In genomic region chrX:87033115-87033514, GRCh38 we compare ENCODE assay signal across 6 cellular contexts.
DNase-seq lines count a peak whose midpoint lies in the region; ATAC-seq, FAIRE-seq and TF ChIP-seq lines count a peak whose summit lies in the region.
"Not testable (repeated sequence)": the region's sequence is repeated elsewhere in the genome, so short reads cannot be mapped to it uniquely, and the experiment has no call there.

No MANE protein-coding gene starts in this region.

- not testable (repeated sequence) for H3K9me3 ChIP-seq in right cardiac atrium (ENCODE audit: control insufficient read depth, low read length); kidney (ENCODE audit: control insufficient read depth in 1 of 2, low read length in 2 of 2)
- H3K9me3 ChIP-seq in spleen: peaks cover 0 to 19% (median 0%) of the 10 kb centered on the region in 8 donors

- not testable (repeated sequence) for ATAC-seq in Right ventricle myocardium inferior, right cardiac atrium

- H3K4me1 ChIP-seq in right cardiac atrium (ENCODE audit: control insufficient read depth, insufficient read depth, low read length); kidney (ENCODE audit: control insufficient read depth in 1 of 2, insufficient read depth in 1 of 2, low read depth in 1 of 2, low read length in 2 of 2); spleen: not testable (repeated sequence)

- H3K27ac Mint-ChIP-seq in chondrocyte (ENCODE audit: unreplicated experiment): not testable (repeated sequence)

- TF ChIP-seq POLR2A in spleen (IDR thresholded peaks at IDR 0.05): not testable (repeated sequence)

- H3K4me1 Mint-ChIP-seq in chondrocyte (ENCODE audit: low read depth): not testable (repeated sequence)

- not testable (repeated sequence) for H3K27ac ChIP-seq in right cardiac atrium (ENCODE audit: low read length); kidney (ENCODE audit: low read depth in 2 of 2, low read length in 2 of 2); spleen

- 95% methylated on average over 25 of the region's 25 CpGs for WGBS in right cardiac atrium
- 92 to 95% (median 93%) methylated on average over 3 to 25 of the region's 25 CpGs for WGBS in spleen, 5 donors

- H3K27me3 ChIP-seq in right cardiac atrium (ENCODE audit: control insufficient read depth, insufficient read depth); spleen (replicated peaks in 1 of 7): not testable (repeated sequence)

- intact Hi-C loops in Right ventricle myocardium inferior (cut with DNase I); right cardiac atrium (cut with DNase I); kidney (cut with DNase I); spleen (cut with DNase I; ENCODE audit: low total_unique reads): not testable (repeated sequence)

- H3K4me3 ChIP-seq in right cardiac atrium (ENCODE audit: low read length); kidney (ENCODE audit: low read length in 2 of 2); spleen: not testable (repeated sequence)

- H3K9ac ChIP-seq in kidney (ENCODE audit: low read length in 2 of 2): not testable (repeated sequence)

- peaks cover 22% of the 10 kb centered on the region for H3K9me3 Mint-ChIP-seq in chondrocyte (ENCODE audit: low read depth)

- FAIRE-seq in kidney (lab: Jason Lieb, UNC): not testable (repeated sequence)

- DNase-seq in activated gamma-delta T cell (lab: John Stamatoyannopoulos, UW) (peak; percentile 6), chondrocyte (ENCODE audit: low spot score) (peak; percentile 88), Right ventricle myocardium inferior (ENCODE audit: missing footprints) (peak; percentile 39), right cardiac atrium (peak in 2 of 3 donors; percentile 27 to 34), kidney (peak; percentile 64), spleen (peak; percentile 61)

- H3K36me3 Mint-ChIP-seq in chondrocyte (ENCODE audit: low read depth): not testable (repeated sequence)

- H3K4me3 Mint-ChIP-seq in chondrocyte (ENCODE audit: unreplicated experiment): not testable (repeated sequence)

- H3K36me3 ChIP-seq in kidney (ENCODE audit: control insufficient read depth in 1 of 2, insufficient read depth in 2 of 2, low read length in 2 of 2); spleen: not testable (repeated sequence)

- TF ChIP-seq CTCF in chondrocyte (IDR thresholded peaks at IDR 0.05); kidney (IDR thresholded peaks at IDR 0.05; ENCODE audit: borderline replicate concordance, extremely low read depth, insufficient read depth); spleen (IDR thresholded peaks at IDR 0.05 in 8 of 11, conservative IDR thresholded peaks at IDR 0.05 in 3 of 11): not testable (repeated sequence)

- H3K27me3 Mint-ChIP-seq in chondrocyte (ENCODE audit: low read depth): not testable (repeated sequence)

Comparison
In these comparisons a context has a peak if more than half of its experiments do, and no peak if none do; other contexts are left out.
1. DNase-seq: peak in every context shown above with its lines; median percentile 88 in chondrocyte; 64 in kidney; 61 in spleen; 39 in Right ventricle myocardium inferior; 30 in right cardiac atrium; 6 in activated gamma-delta T cell.